1 cellular context compared by ENCODE assay signal in genomic region chr10:46001187-46001756, GRCh38.
A peak's percentile ranks its signal among the peaks of the same experiment; 100 is the strongest.
TF ChIP-seq lines count a peak whose summit lies in the region.

No MANE protein-coding gene starts in this region.

TF ChIP-seq in K562, 482 proteins besides CTCF, POLR2A, EP300 and RAD21 (continued from another document and continues in another):
- peak; percentile 70; the same call in 1 of the 2 replicates for TF ChIP-seq NCOA6 (IDR thresholded peaks at IDR 0.05)
- peak; percentile 100 for TF ChIP-seq TAL1 (IDR thresholded peaks at IDR 0.05)
- no peak for TF ChIP-seq ADNP (tag; IDR thresholded peaks at IDR 0.05)
- no peak for TF ChIP-seq ZNF717 (CRISPR knock-in tag; IDR thresholded peaks at IDR 0.05)
- TF ChIP-seq, protein P1, sequence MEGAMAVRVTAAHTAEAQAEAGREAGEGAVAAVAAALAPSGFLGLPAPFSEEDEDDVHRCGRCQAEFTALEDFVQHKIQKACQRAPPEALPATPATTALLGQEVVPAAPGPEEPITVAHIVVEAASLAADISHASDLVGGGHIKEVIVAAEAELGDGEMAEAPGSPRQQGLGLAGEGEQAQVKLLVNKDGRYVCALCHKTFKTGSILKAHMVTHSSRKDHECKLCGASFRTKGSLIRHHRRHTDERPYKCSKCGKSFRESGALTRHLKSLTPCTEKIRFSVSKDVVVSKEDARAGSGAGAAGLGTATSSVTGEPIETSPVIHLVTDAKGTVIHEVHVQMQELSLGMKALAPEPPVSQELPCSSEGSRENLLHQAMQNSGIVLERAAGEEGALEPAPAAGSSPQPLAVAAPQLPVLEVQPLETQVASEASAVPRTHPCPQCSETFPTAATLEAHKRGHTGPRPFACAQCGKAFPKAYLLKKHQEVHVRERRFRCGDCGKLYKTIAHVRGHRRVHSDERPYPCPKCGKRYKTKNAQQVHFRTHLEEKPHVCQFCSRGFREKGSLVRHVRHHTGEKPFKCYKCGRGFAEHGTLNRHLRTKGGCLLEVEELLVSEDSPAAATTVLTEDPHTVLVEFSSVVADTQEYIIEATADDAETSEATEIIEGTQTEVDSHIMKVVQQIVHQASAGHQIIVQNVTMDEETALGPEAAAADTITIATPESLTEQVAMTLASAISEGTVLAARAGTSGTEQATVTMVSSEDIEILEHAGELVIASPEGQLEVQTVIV (CRISPR knock-in tag; IDR thresholded peaks at IDR 0.05; ENCODE audit: borderline replicate concordance), result no peak
- peak; percentile 90 to 98 for TF ChIP-seq HDAC1 (IDR thresholded peaks at IDR 0.05)
- TF ChIP-seq CBX2 (IDR thresholded peaks at IDR 0.05; ENCODE audit: insufficient read depth, low read length, poor library complexity, severe bottlenecking), result no peak
- TF ChIP-seq TFAM (CRISPR knock-in tag; conservative IDR thresholded peaks at IDR 0.05), result no peak
- TF ChIP-seq SMARCE1 (IDR thresholded peaks at IDR 0.05), result peak; percentile 100
- no peak for TF ChIP-seq KAT2B (IDR thresholded peaks at IDR 0.05; ENCODE audit: low read depth, low read length)
- TF ChIP-seq KLF10 (CRISPR knock-in tag; IDR thresholded peaks at IDR 0.05), result no peak
- TF ChIP-seq ATF3 (IDR thresholded peaks at IDR 0.05), result peak; percentile 87
- peak; percentile 51; the same call in 1 of the 2 replicates for TF ChIP-seq ATF3 (CRISPR knock-in tag; conservative IDR thresholded peaks at IDR 0.05)
- peak; percentile 99 for TF ChIP-seq FOXM1 (IDR thresholded peaks at IDR 0.05; ENCODE audit: low read depth)
- TF ChIP-seq FOXM1 (CRISPR knock-in tag; IDR thresholded peaks at IDR 0.05; ENCODE audit: low read depth), result no peak
- TF ChIP-seq MLX (CRISPR knock-in tag; conservative IDR thresholded peaks at IDR 0.05), result no peak
- no peak for TF ChIP-seq FOS (IDR thresholded peaks at IDR 0.05; ENCODE audit: extremely low read depth, insufficient read length)
- TF ChIP-seq KDM1A (IDR thresholded peaks at IDR 0.05), result peak; percentile 99
- peak; percentile 67; the same call in 1 of the 2 replicates for TF ChIP-seq RAD51 (IDR thresholded peaks at IDR 0.05; ENCODE audit: borderline replicate concordance, low read depth)
- TF ChIP-seq TOE1 (IDR thresholded peaks at IDR 0.05; ENCODE audit: borderline replicate concordance), result peak; percentile 83; the same call in 1 of the 2 replicates
- TF ChIP-seq TOE1 (CRISPR knock-in tag; IDR thresholded peaks at IDR 0.05; ENCODE audit: borderline replicate concordance, low read depth), result no peak
- TF ChIP-seq HDAC8 (tag; IDR thresholded peaks at IDR 0.05), result no peak
- TF ChIP-seq MCM5 (IDR thresholded peaks at IDR 0.05; ENCODE audit: low read depth), result no peak
- TF ChIP-seq DACH1 (IDR thresholded peaks at IDR 0.05; ENCODE audit: partially characterized antibody), result peak; percentile 98
- TF ChIP-seq TAF1 (IDR thresholded peaks at IDR 0.05; ENCODE audit: control insufficient read depth, extremely low read depth, insufficient read depth, low read length, severe bottlenecking), result peak; percentile 30
- peak; percentile 98 for TF ChIP-seq MEIS2 (IDR thresholded peaks at IDR 0.05; ENCODE audit: partially characterized antibody)
- no peak for TF ChIP-seq MED1 (CRISPR knock-in tag; IDR thresholded peaks at IDR 0.05; ENCODE audit: borderline replicate concordance)
- no peak for TF ChIP-seq THRA (IDR thresholded peaks at IDR 0.05)
- TF ChIP-seq PPARD (CRISPR knock-in tag; IDR thresholded peaks at IDR 0.05), result no peak
- peak; percentile 98 for TF ChIP-seq DMBX1 (CRISPR knock-in tag; IDR thresholded peaks at IDR 0.05; ENCODE audit: borderline replicate concordance)
- TF ChIP-seq ZNF518B (CRISPR knock-in tag; IDR thresholded peaks at IDR 0.05), result no peak
- TF ChIP-seq TEAD2 (tag; IDR thresholded peaks at IDR 0.05), result peak; percentile 96
- peak; percentile 76 to 97 for TF ChIP-seq AFF1 (IDR thresholded peaks at IDR 0.05; ENCODE audit: low read depth in 1 of 2, partially characterized antibody in 2 of 2)
- TF ChIP-seq, protein P2, sequence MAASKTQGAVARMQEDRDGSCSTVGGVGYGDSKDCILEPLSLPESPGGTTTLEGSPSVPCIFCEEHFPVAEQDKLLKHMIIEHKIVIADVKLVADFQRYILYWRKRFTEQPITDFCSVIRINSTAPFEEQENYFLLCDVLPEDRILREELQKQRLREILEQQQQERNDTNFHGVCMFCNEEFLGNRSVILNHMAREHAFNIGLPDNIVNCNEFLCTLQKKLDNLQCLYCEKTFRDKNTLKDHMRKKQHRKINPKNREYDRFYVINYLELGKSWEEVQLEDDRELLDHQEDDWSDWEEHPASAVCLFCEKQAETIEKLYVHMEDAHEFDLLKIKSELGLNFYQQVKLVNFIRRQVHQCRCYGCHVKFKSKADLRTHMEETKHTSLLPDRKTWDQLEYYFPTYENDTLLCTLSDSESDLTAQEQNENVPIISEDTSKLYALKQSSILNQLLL (CRISPR knock-in tag; IDR thresholded peaks at IDR 0.05; ENCODE audit: borderline replicate concordance), result no peak
- no peak for TF ChIP-seq ZNF77 (CRISPR knock-in tag; IDR thresholded peaks at IDR 0.05)
- TF ChIP-seq, protein P3, sequence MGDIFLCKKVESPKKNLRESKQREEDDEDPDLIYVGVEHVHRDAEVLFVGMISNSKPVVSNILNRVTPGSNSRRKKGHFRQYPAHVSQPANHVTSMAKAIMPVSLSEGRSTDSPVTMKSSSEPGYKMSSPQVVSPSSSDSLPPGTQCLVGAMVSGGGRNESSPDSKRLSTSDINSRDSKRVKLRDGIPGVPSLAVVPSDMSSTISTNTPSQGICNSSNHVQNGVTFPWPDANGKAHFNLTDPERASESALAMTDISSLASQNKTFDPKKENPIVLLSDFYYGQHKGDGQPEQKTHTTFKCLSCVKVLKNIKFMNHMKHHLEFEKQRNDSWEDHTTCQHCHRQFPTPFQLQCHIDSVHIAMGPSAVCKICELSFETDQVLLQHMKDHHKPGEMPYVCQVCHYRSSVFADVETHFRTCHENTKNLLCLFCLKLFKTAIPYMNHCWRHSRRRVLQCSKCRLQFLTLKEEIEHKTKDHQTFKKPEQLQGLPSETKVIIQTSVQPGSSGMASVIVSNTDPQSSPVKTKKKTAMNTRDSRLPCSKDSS (IDR thresholded peaks at IDR 0.05; ENCODE audit: low read depth, partially characterized antibody), result no peak
- no peak for TF ChIP-seq CHD2 (IDR thresholded peaks at IDR 0.05; ENCODE audit: low read depth, low read length)
- TF ChIP-seq ZFX (CRISPR knock-in tag; IDR thresholded peaks at IDR 0.05), result no peak
- TF ChIP-seq POLR3G (IDR thresholded peaks at IDR 0.05; ENCODE audit: extremely low read depth, insufficient read length, insufficient replicate concordance), result no peak
- TF ChIP-seq ZNF184 (CRISPR knock-in tag; IDR thresholded peaks at IDR 0.05), result no peak
- peak; percentile 99 to 100 for TF ChIP-seq ARNT (IDR thresholded peaks at IDR 0.05)
- TF ChIP-seq, protein P4, sequence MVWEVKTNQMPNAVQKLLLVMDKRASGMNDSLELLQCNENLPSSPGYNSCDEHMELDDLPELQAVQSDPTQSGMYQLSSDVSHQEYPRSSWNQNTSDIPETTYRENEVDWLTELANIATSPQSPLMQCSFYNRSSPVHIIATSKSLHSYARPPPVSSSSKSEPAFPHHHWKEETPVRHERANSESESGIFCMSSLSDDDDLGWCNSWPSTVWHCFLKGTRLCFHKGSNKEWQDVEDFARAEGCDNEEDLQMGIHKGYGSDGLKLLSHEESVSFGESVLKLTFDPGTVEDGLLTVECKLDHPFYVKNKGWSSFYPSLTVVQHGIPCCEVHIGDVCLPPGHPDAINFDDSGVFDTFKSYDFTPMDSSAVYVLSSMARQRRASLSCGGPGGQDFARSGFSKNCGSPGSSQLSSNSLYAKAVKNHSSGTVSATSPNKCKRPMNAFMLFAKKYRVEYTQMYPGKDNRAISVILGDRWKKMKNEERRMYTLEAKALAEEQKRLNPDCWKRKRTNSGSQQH (CRISPR knock-in tag; IDR thresholded peaks at IDR 0.05), result peak; percentile 88
- peak; percentile 38; the same call in 1 of the 2 replicates for TF ChIP-seq ZNF696 (CRISPR knock-in tag; conservative IDR thresholded peaks at IDR 0.05)
- 0 out of 2 replicates have a peak, but pooled peaks have one; percentile 74 for TF ChIP-seq HEY1 (CRISPR knock-in tag; IDR thresholded peaks at IDR 0.05; ENCODE audit: borderline replicate concordance)
- no peak for TF ChIP-seq PATZ1 (CRISPR knock-in tag; IDR thresholded peaks at IDR 0.05; ENCODE audit: borderline replicate concordance)
